ENCODE assay signal across 25 cellular contexts in the genomic region with DNA sequence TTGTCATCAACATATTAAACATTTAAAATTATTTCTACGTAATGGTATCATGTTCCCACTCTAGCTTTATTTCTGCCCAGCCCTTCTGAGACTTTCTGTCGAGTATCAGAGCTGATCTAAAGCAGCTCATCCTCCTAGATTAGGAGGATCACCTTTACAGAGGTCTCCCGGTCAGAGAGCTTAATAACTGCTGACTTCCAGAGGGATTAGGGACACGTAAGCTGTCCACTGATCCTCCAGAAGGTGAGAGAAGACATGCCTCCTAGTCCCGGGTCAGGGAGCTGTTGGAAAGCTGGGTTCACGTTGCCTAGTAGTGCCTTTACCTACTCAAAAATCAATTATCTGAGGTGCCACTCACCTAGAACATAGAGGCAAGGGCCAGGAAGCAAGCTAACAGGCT.
"Had no signal": no experiment of that assay in that cellular context is flagged by ENCODE, and none has a peak within 500 bp of the region (broad histone marks: within the 10 kb centered on the region; RNA-seq: fewer than 3 reads in every experiment).

No MANE protein-coding gene starts in this region.

- H3K27ac ChIP-seq: adrenal gland, coronary artery, esophagus squamous epithelium, gastrocnemius medialis, parathyroid adenoma had no signal

- H3K27ac Mint-ChIP-seq: activated T-helper 1 cell treated with anti-CD3 and anti-CD28 coated beads, Interleukin-12 subunit alpha, Interleukin-12 subunit beta, Interleukin-2, Interleukin-4 antibody, amounts not matched to agents 30 ng/mL and 10 ng/mL and 1 ng/mL, durations not matched to agents 14 hours and 24 hours and 36 hours; endodermal cell; natural killer cell treated with Interleukin-12 subunit alpha and Interleukin-12 subunit beta and Interleukin-15 and Interleukin-18, amount 100 ng/mL, for 72 hours; stimulated activated memory B cell treated with anti-CD40 and anti-IgM and Interleukin-4, amounts not matched to agents 10 μg/mL and 1 μg/mL and 100 μg/mL, for 72 hours had no signal

- DNase-seq: activated CD4-positive, alpha-beta T cell treated with anti-CD3 and anti-CD28 coated beads for 4 hours; activated CD4-positive, alpha-beta T cell treated with anti-CD3 and anti-CD28 coated beads, Interleukin-2, amount 50 U/mL, for 48 hours; activated CD4-positive, CD25-positive, alpha-beta regulatory T cell; activated CD8-positive, alpha-beta memory T cell treated with anti-CD3 and anti-CD28 coated beads, Interleukin-2, amount 50 U/mL, for 48 hours; activated gamma-delta T cell; activated naive CD4-positive, alpha-beta T cell treated with anti-CD3 and anti-CD28 coated beads, Interleukin-2, amount 50 U/mL, for 16 hours; adrenal gland; endodermal cell; esophagus squamous epithelium; gastrocnemius medialis; hippocampal formation; kidney glomerular epithelial cell; left ventricle myocardium superior; mammary epithelial cell; midbrain; nucleus accumbens; right cardiac atrium; stimulated activated CD4-positive, alpha-beta T cell treated with anti-CD3 and anti-CD28 coated beads, Interleukin-1b, Interleukin-23, amount 100 ng/mL, for 48 hours; T-helper 9 cell had no signal

- ATAC-seq: gastrocnemius medialis; left ventricle myocardium superior; natural killer cell treated with Interleukin-12 subunit alpha and Interleukin-12 subunit beta and Interleukin-15 and Interleukin-18, amount 100 ng/mL, for 72 hours; right cardiac atrium; stimulated activated memory B cell treated with anti-CD40 and anti-IgM and Interleukin-4, amounts not matched to agents 10 μg/mL and 1 μg/mL and 100 μg/mL, for 72 hours had no signal

- H3K4me3 ChIP-seq: adrenal gland, coronary artery, esophagus squamous epithelium, gastrocnemius medialis had no signal

- H2AFZ ChIP-seq: parathyroid adenoma had no signal

- H3K9me3 Mint-ChIP-seq: activated T-helper 1 cell treated with anti-CD3 and anti-CD28 coated beads, Interleukin-12 subunit alpha, Interleukin-12 subunit beta, Interleukin-2, Interleukin-4 antibody, amounts not matched to agents 30 ng/mL and 10 ng/mL and 1 ng/mL, durations not matched to agents 14 hours and 24 hours and 36 hours; central memory CD8-positive, alpha-beta T cell; endodermal cell; natural killer cell treated with Interleukin-12 subunit alpha and Interleukin-12 subunit beta and Interleukin-15 and Interleukin-18, amount 100 ng/mL, for 72 hours; stimulated activated memory B cell treated with anti-CD40 and anti-IgM and Interleukin-4, amounts not matched to agents 10 μg/mL and 1 μg/mL and 100 μg/mL, for 72 hours had no signal

- H3K27me3 ChIP-seq: adrenal gland, esophagus squamous epithelium, gastrocnemius medialis had no signal

- H3K4me1 Mint-ChIP-seq: central memory CD8-positive, alpha-beta T cell; endodermal cell; stimulated activated memory B cell treated with anti-CD40 and anti-IgM and Interleukin-4, amounts not matched to agents 10 μg/mL and 1 μg/mL and 100 μg/mL, for 72 hours had no signal

- H3K9me3 ChIP-seq: adrenal gland, esophagus squamous epithelium, gastrocnemius medialis had no signal

- H3K9ac ChIP-seq: parathyroid adenoma had no signal

- H3K27me3 Mint-ChIP-seq: central memory CD8-positive, alpha-beta T cell; natural killer cell treated with Interleukin-12 subunit alpha and Interleukin-12 subunit beta and Interleukin-15 and Interleukin-18, amount 100 ng/mL, for 72 hours; stimulated activated memory B cell treated with anti-CD40 and anti-IgM and Interleukin-4, amounts not matched to agents 10 μg/mL and 1 μg/mL and 100 μg/mL, for 72 hours had no signal

- H3K4me1 ChIP-seq: esophagus squamous epithelium, parathyroid adenoma had no signal

- H3K4me3 Mint-ChIP-seq: activated T-helper 1 cell treated with anti-CD3 and anti-CD28 coated beads, Interleukin-12 subunit alpha, Interleukin-12 subunit beta, Interleukin-2, Interleukin-4 antibody, amounts not matched to agents 30 ng/mL and 10 ng/mL and 1 ng/mL, durations not matched to agents 14 hours and 24 hours and 36 hours; central memory CD8-positive, alpha-beta T cell; endodermal cell; natural killer cell treated with Interleukin-12 subunit alpha and Interleukin-12 subunit beta and Interleukin-15 and Interleukin-18, amount 100 ng/mL, for 72 hours; stimulated activated memory B cell treated with anti-CD40 and anti-IgM and Interleukin-4, amounts not matched to agents 10 μg/mL and 1 μg/mL and 100 μg/mL, for 72 hours had no signal
